Comparison of ENCODE assay signal across 12 cellular contexts in the genomic region with DNA sequence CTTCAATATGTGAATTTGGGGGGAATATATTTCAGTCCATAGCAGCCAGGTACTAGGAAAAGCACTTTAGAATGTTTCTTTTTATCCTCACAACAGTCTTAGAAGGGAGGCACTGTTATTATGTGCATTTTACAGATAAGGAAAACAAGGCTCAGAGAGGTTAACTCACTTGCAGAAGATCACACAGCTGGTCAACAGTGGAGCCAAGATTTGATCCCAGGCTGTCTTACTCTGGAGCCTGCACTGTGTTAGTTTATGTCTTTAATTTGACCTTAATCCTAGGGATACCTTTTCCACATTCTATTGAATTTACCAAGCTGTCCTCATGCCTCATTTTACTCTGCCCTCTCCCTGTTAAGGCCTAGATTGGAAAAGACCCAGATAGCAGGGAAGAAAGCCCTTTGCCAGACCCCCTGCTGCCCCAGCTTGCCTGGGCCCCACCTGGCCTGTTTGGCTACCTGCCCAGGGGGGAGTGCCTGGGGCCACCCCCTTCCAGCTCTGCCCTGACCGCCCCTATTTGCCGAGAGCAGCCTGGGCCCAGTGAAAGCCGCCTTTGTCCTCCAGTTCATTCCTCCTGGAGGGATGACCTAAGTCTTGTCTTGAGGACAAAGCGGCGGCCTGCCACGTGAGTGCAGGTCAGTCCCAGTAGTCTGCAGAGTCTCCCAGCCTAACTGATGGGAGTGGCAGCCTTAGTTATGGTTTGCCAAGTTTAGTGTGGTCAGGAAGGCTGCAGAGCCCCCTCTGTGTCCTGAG.
DNase-seq lines count a peak whose midpoint lies in the region; ATAC-seq and TF ChIP-seq lines count a peak whose summit lies in the region.
"Had no signal": no experiment of that assay in that cellular context is flagged by ENCODE, and none has a peak within 500 bp of the region (broad histone marks: within the 10 kb centered on the region; RNA-seq: fewer than 3 reads in every experiment).

No MANE protein-coding gene starts in this region.

- CTCF ChIA-PET in HEK293 (lab: Yijun Ruan, JAX) = interaction anchor here (0.7 kb wide), 1 partner anchor 12 kb away, joined by 4 read pairs; no protein-coding TSS in a partner anchor

- H3K27me3 ChIP-seq in SJCRH30 (no peaks in the 10 kb centered on the region), thyroid gland (no peaks in the 10 kb centered on the region), left ventricle myocardium inferior (ENCODE audit: low read depth) (no peaks in the 10 kb centered on the region)

- POLR2A ChIA-PET in HEK293 (lab: Yijun Ruan, JAX) = no interaction called here

- intact Hi-C loops in left colon (cut with DNase I, micrococcal nuclease) (no loop called here), thyroid gland (cut with DNase I) (no loop called here), left ventricle myocardium inferior (cut with micrococcal nuclease) (no loop called here)

- ATAC-seq in left colon (peak; percentile 36), GM19395 (IDR thresholded peaks at IDR 0.05; ENCODE audit: unreplicated experiment) (no peak)

- H3K9me3 ChIP-seq in HEK293 (ENCODE audit: control insufficient read depth, insufficient read depth, low read depth, low read length) = no peaks in the 10 kb centered on the region
- H3K9me3 ChIP-seq in SJCRH30 (replicated peaks) = no peaks in the 10 kb centered on the region
- H3K9me3 ChIP-seq in thyroid gland = no peaks in the 10 kb centered on the region
- no peaks in the 10 kb centered on the region for H3K9me3 ChIP-seq in left ventricle myocardium inferior (replicated peaks)

- H3K27ac ChIP-seq in HEK293 (ENCODE audit: extremely low read depth, low read depth, low read length) = no peak overlapping the region
- H3K27ac ChIP-seq in SJCRH30 = peak overlapping the region; percentile 33
- peak overlapping the region in 2 of 3 donors; percentile 21 to 43 for H3K27ac ChIP-seq in thyroid gland
- no peak overlapping the region for H3K27ac ChIP-seq in left ventricle myocardium inferior (replicated peaks)
- H3K27ac ChIP-seq: C4-2B had no signal

- WGBS in thyroid gland, 2 donors = 92 to 93% methylated on average over 6 of the region's 6 CpGs

- H3K4me1 ChIP-seq in HEK293 (ENCODE audit: control insufficient read depth, insufficient read depth, low read length) (no peaks in the 10 kb centered on the region), SJCRH30 (peaks cover 30% of the 10 kb centered on the region), thyroid gland (peaks cover 25 to 39% of the 10 kb centered on the region in 2 donors), left ventricle myocardium inferior (peaks cover 51% of the 10 kb centered on the region)

- no peak for TF ChIP-seq POLR2A in thyroid gland (IDR thresholded peaks at IDR 0.05)

- H3K36me3 ChIP-seq in HEK293 (ENCODE audit: control insufficient read depth in 2 of 2, insufficient read depth in 1 of 2, low read length in 2 of 2) (no peaks in the 10 kb centered on the region), SJCRH30 (no peaks in the 10 kb centered on the region), thyroid gland (no peaks in the 10 kb centered on the region), left ventricle myocardium inferior (no peaks in the 10 kb centered on the region)

- H3K4me3 ChIP-seq in HEK293 (ENCODE audit: low read depth, low read length) (no peak overlapping the region), SJCRH30 (no peak overlapping the region), thyroid gland (replicated peaks in 1 of 3) (no peak overlapping the region), left ventricle myocardium inferior (no peak overlapping the region)

- DNase-seq in SJCRH30 (peak; percentile 96 to 97), left colon (no peak), thyroid gland (no peak), left ventricle myocardium inferior (no peak), RKO (ENCODE audit: low spot score) (no peak)
- DNase-seq: activated CD4-positive, alpha-beta T cell treated with anti-CD3 and anti-CD28 coated beads, Interleukin-2, amount 10 ng/mL, durations not matched to agents 24 days and 14 days; effector CD8-positive, alpha-beta T cell; retina; Right ventricle myocardium superior had no signal

- TF ChIP-seq CTCF in HEK293 (tag by site-specific recombination; IDR thresholded peaks at IDR 0.05) (no peak), thyroid gland (IDR thresholded peaks at IDR 0.05) (no peak), left ventricle myocardium inferior (IDR thresholded peaks at IDR 0.05; ENCODE audit: borderline replicate concordance) (no peak)

TF ChIP-seq in HEK293, 187 proteins besides CTCF, POLR2A, EP300 and RAD21:
- peak; percentile 63; the same call in 1 of the 2 replicates for TF ChIP-seq ZNF768 (tag by site-specific recombination; IDR thresholded peaks at IDR 0.05)
- TF ChIP-seq ZIC2 (tag by site-specific recombination; IDR thresholded peaks at IDR 0.05) = peak; percentile 17; the same call in 1 of the 2 replicates
- TF ChIP-seq ZNF274 (IDR thresholded peaks at IDR 0.05; ENCODE audit: low read length) = no peak
- TF ChIP-seq ZNF274 (tag by site-specific recombination; IDR thresholded peaks at IDR 0.05; ENCODE audit: borderline replicate concordance) = no peak

Comparison
In these comparisons a context has a peak if more than half of its experiments do, and no peak if none do; other contexts are left out.
1. H3K27ac ChIP-seq: peak in SJCRH30 (single experiment) and thyroid gland (2 of 3); none in HEK293 (single experiment) and left ventricle myocardium inferior (single experiment).
2. DNase-seq: peak in SJCRH30 (2 of 2); none in left colon (0 of 2), thyroid gland (0 of 2), left ventricle myocardium inferior (single experiment) and RKO (single experiment).